Comparison of ENCODE assay signal across 3 cellular contexts in the genomic region with DNA sequence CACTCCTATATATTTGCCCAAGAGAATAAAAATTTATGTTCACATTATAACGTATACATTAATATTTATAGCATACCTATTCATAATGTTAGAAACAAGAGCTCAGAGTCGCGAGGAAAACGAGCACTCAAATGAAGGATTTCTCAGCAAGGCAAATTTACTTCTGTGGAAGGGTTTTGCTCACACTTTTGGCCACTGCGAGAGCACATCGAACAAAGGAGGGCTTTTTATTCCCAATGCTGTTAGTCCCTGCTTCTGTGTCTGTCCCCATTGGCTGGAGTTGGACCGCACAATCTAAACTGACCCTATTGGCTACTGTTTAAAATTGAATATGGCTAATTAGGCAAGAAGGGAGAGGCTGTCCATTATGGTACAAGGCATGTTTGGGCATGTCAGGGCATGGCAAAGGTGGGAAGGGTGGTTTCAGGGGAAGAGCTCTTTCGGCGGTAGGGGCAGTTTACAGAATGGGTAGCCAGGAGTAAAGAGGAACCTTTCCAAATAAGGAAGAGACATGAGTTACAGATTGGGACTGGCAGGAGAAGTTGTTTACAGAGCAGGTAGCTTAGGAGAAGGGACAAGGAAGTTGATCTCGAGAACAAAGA.
TF ChIP-seq lines count a peak whose summit lies in the region.

No MANE protein-coding gene starts in this region.

TF ChIP-seq in GM23338, 12 proteins besides CTCF, POLR2A, EP300 and RAD21:
- TF ChIP-seq ZNF114 (CRISPR knock-in tag; IDR thresholded peaks at IDR 0.05), result no peak
- TF ChIP-seq STAT1 (IDR thresholded peaks at IDR 0.05; ENCODE audit: unreplicated experiment), result no peak
- no peak for TF ChIP-seq EZH2 (IDR thresholded peaks at IDR 0.05; ENCODE audit: low read depth, unreplicated experiment)
- TF ChIP-seq, protein P1, sequence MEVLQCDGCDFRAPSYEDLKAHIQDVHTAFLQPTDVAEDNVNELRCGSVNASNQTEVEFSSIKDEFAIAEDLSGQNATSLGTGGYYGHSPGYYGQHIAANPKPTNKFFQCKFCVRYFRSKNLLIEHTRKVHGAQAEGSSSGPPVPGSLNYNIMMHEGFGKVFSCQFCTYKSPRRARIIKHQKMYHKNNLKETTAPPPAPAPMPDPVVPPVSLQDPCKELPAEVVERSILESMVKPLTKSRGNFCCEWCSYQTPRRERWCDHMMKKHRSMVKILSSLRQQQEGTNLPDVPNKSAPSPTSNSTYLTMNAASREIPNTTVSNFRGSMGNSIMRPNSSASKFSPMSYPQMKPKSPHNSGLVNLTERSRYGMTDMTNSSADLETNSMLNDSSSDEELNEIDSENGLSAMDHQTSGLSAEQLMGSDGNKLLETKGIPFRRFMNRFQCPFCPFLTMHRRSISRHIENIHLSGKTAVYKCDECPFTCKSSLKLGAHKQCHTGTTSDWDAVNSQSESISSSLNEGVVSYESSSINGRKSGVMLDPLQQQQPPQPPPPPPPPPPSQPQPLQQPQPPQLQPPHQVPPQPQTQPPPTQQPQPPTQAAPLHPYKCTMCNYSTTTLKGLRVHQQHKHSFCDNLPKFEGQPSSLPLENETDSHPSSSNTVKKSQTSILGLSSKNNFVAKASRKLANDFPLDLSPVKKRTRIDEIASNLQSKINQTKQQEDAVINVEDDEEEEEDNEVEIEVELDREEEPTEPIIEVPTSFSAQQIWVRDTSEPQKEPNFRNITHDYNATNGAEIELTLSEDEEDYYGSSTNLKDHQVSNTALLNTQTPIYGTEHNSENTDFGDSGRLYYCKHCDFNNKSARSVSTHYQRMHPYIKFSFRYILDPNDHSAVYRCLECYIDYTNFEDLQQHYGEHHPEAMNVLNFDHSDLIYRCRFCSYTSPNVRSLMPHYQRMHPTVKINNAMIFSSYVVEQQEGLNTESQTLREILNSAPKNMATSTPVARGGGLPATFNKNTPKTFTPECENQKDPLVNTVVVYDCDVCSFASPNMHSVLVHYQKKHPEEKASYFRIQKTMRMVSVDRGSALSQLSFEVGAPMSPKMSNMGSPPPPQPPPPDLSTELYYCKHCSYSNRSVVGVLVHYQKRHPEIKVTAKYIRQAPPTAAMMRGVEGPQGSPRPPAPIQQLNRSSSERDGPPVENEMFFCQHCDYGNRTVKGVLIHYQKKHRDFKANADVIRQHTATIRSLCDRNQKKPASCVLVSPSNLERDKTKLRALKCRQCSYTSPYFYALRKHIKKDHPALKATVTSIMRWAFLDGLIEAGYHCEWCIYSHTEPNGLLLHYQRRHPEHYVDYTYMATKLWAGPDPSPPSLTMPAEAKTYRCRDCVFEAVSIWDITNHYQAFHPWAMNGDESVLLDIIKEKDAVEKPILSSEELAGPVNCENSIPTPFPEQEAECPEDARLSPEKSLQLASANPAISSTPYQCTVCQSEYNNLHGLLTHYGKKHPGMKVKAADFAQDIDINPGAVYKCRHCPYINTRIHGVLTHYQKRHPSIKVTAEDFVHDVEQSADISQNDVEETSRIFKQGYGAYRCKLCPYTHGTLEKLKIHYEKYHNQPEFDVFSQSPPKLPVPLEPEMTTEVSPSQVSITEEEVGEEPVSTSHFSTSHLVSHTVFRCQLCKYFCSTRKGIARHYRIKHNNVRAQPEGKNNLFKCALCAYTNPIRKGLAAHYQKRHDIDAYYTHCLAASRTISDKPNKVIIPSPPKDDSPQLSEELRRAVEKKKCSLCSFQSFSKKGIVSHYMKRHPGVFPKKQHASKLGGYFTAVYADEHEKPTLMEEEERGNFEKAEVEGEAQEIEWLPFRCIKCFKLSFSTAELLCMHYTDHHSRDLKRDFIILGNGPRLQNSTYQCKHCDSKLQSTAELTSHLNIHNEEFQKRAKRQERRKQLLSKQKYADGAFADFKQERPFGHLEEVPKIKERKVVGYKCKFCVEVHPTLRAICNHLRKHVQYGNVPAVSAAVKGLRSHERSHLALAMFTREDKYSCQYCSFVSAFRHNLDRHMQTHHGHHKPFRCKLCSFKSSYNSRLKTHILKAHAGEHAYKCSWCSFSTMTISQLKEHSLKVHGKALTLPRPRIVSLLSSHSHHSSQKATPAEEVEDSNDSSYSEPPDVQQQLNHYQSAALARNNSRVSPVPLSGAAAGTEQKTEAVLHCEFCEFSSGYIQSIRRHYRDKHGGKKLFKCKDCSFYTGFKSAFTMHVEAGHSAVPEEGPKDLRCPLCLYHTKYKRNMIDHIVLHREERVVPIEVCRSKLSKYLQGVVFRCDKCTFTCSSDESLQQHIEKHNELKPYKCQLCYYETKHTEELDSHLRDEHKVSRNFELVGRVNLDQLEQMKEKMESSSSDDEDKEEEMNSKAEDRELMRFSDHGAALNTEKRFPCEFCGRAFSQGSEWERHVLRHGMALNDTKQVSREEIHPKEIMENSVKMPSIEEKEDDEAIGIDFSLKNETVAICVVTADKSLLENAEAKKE (CRISPR knock-in tag; IDR thresholded peaks at IDR 0.05), result no peak
TF ChIP-seq in GM23338: peak in this region for 0.

TF ChIP-seq in HEK293, 187 proteins besides CTCF, POLR2A, EP300 and RAD21:
- 0 out of 2 replicates have a peak, but pooled peaks have one; percentile 45 for TF ChIP-seq TRIM28 (IDR thresholded peaks at IDR 0.05; ENCODE audit: borderline replicate concordance, low read length)
- TF ChIP-seq SETDB1 (IDR thresholded peaks at IDR 0.05; ENCODE audit: insufficient read length, low read length), result peak; percentile 95
- TF ChIP-seq, protein P2, sequence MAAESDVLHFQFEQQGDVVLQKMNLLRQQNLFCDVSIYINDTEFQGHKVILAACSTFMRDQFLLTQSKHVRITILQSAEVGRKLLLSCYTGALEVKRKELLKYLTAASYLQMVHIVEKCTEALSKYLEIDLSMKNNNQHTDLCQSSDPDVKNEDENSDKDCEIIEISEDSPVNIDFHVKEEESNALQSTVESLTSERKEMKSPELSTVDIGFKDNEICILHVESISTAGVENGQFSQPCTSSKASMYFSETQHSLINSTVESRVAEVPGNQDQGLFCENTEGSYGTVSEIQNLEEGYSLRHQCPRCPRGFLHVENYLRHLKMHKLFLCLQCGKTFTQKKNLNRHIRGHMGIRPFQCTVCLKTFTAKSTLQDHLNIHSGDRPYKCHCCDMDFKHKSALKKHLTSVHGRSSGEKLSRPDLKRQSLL (tag by site-specific recombination; IDR thresholded peaks at IDR 0.05), result no peak

TF ChIP-seq in H1, 55 proteins besides CTCF, POLR2A, EP300 and RAD21:
- no peak for TF ChIP-seq KDM4A (IDR thresholded peaks at IDR 0.05; ENCODE audit: low read depth, low read length, severe bottlenecking)
- TF ChIP-seq, protein P3, sequence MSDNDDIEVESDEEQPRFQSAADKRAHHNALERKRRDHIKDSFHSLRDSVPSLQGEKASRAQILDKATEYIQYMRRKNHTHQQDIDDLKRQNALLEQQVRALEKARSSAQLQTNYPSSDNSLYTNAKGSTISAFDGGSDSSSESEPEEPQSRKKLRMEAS (IDR thresholded peaks at IDR 0.05), result peak; percentile 37; the same call in 1 of the 2 replicates
